16 cellular contexts compared by ENCODE assay signal in the genomic region with DNA sequence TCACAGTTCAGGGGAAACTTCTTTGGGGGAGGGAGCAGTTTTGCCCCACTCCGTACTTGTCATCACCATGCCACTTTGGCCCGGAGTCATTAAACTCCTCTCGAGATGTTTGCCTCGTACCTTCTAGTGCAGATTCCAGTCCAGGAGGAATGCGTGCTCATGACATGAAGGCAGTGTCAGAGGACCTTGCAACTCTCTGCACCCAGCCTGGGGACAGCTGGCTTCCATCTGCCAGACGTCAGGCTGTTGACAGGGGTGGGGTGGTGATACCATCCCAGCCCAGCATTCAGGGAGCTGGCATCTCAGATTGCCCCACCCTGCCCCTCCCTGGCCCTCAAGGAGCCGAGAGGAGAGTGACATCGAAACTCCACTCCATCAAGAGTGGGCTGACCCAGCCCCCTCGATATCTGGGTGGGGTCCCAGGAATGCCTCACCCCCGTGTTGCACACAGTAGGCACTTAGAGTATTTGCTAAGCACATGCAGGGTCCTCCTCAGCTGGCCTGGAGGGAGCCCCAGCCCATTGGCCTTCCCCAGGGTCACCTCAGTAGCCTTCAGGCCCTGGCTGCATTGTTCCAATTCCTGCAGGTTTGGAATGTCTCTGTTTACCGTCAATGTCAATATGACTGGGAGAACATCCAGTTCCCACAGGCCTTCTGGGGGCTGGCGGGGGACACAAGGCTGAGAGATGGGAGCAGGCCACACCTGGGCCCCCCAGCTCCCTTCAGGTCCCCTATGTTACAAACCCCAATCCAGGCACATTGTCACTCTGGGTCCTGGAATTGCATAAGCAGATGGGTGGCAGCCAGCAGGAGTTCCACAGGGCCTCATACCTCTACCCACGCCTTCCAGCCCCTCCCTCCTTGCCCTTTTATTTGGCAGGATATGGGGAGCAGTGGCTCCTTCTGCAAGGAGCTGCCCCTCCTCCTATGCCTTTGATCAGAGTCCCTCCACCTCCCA. TPM values are rescaled to one million over a fixed set of nuclear protein-coding genes. Genes with fewer than 3 reads are reported as not detected.
DNase-seq lines count a peak whose midpoint lies in the region; ATAC-seq and TF ChIP-seq lines count a peak whose summit lies in the region.
"Had no signal": no experiment of that assay in that cellular context is flagged by ENCODE, and none has a peak within 500 bp of the region (broad histone marks: within the 10 kb centered on the region; RNA-seq: fewer than 3 reads in every experiment).

No MANE protein-coding gene starts in this region.

- H3K36me3 ChIP-seq in endodermal cell (ENCODE audit: control insufficient read depth, insufficient read depth, low read length): no peaks in the 10 kb centered on the region
- H3K36me3 ChIP-seq: ascending aorta; BLaER1 treated with 17β-estradiol and CSF1 and Interleukin-3, amounts not matched to agents 10 nM and 100 nM had no signal

- intact Hi-C loops in left colon (cut with DNase I, micrococcal nuclease): no loop called here

- no peak overlapping the region for H3K9ac ChIP-seq in endodermal cell (ENCODE audit: extremely low read depth, low read length, poor library complexity, severe bottlenecking)
- H3K9ac ChIP-seq: BLaER1 treated with 17β-estradiol and CSF1 and Interleukin-3, amounts not matched to agents 10 nM and 100 nM had no signal

- H3K4me1 ChIP-seq in endodermal cell (ENCODE audit: control insufficient read depth, insufficient read depth, low read length): no peaks in the 10 kb centered on the region
- H3K4me1 ChIP-seq: ascending aorta had no signal

- TF ChIP-seq CTCF in endodermal cell (conservative IDR thresholded peaks at IDR 0.05): no peak

- in situ Hi-C loops in KBM-7 (cut with MboI; ENCODE audit: low pct_unique_long_range_greater_than_20kb, low sequenced_read_pairs): no loop called here

- no peak overlapping the region for H3K4me3 Mint-ChIP-seq in endodermal cell
- H3K4me3 Mint-ChIP-seq: activated B cell treated with CpG ODN at 0.5 μM for 24 hours; activated CD8-positive, alpha-beta memory T cell treated with anti-CD3 and anti-CD28 coated beads, Interleukin-2, amount 10 ng/mL, durations not matched to agents 7 days and 5 days; naive B cell had no signal

- no peaks in the 10 kb centered on the region for H3K4me1 Mint-ChIP-seq in endodermal cell
- H3K4me1 Mint-ChIP-seq: activated CD8-positive, alpha-beta memory T cell treated with anti-CD3 and anti-CD28 coated beads, Interleukin-2, amount 10 ng/mL, durations not matched to agents 7 days and 5 days had no signal

- no peaks in the 10 kb centered on the region for H3K27me3 ChIP-seq in endodermal cell (ENCODE audit: control insufficient read depth, insufficient read depth, low read length, poor library complexity, severe bottlenecking)
- H3K27me3 ChIP-seq: ascending aorta; BLaER1 treated with 17β-estradiol and CSF1 and Interleukin-3, amounts not matched to agents 10 nM and 100 nM had no signal

- ATAC-seq in left colon: peak; percentile 41
- ATAC-seq in GM18511 (IDR thresholded peaks at IDR 0.05; ENCODE audit: unreplicated experiment): no peak
- ATAC-seq: activated CD8-positive, alpha-beta memory T cell treated with anti-CD3 and anti-CD28 coated beads, Interleukin-2, amount 10 ng/mL, durations not matched to agents 7 days and 5 days had no signal

- WGBS in endodermal cell (ENCODE audit: insufficient coverage in 1 of 2, insufficient read length in 1 of 2), 2 experiments: 84 to 87% methylated on average over 5 to 13 of the region's 13 CpGs

- peaks cover 14% of the 10 kb centered on the region for H3K27me3 Mint-ChIP-seq in endodermal cell (ENCODE audit: insufficient read depth)

- H3K9me3 ChIP-seq in endodermal cell (ENCODE audit: control insufficient read depth, low read length): no peaks in the 10 kb centered on the region
- H3K9me3 ChIP-seq: ascending aorta; BLaER1 treated with 17β-estradiol and CSF1 and Interleukin-3, amounts not matched to agents 10 nM and 100 nM had no signal

- H3K9me3 Mint-ChIP-seq in endodermal cell: no peaks in the 10 kb centered on the region

- H3K27ac ChIP-seq in endodermal cell (ENCODE audit: low read depth, low read length): no peak overlapping the region
- peak overlapping the region in 19 of 21 experiments; percentile 5 to 82 (median 58) for H3K27ac ChIP-seq in skin epidermis
- H3K27ac ChIP-seq: ascending aorta; BLaER1 treated with 17β-estradiol and CSF1 and Interleukin-3, amounts not matched to agents 10 nM and 100 nM had no signal

- H3K4me3 ChIP-seq in endodermal cell (ENCODE audit: low read length): no peak overlapping the region
- no peak overlapping the region for H3K4me3 ChIP-seq in skin epidermis
- H3K4me3 ChIP-seq: ascending aorta; BLaER1 treated with 17β-estradiol and CSF1 and Interleukin-3, amounts not matched to agents 10 nM and 100 nM had no signal

- peak; percentile 18 for DNase-seq in NCI-H2171 (lab: John Stamatoyannopoulos, UW)
- DNase-seq in endodermal cell: no peak
- peak; percentile 75 to 78 for DNase-seq in left colon
- no peak for DNase-seq in KBM-7
- no peak for DNase-seq in DMS53 treated with DMSO at 0.1 percent for 48 hours (lab: John Stamatoyannopoulos, UW; ENCODE audit: unreplicated experiment)
- DNase-seq: activated B cell treated with CpG ODN at 0.5 μM for 24 hours; activated CD8-positive, alpha-beta memory T cell treated with anti-CD3 and anti-CD28 coated beads, Interleukin-2, amount 10 ng/mL, durations not matched to agents 7 days and 5 days; activated gamma-delta T cell treated with Interleukin-2 at 50 U/mL for 16 hours; dermis blood vessel endothelial cell; DND-41; naive B cell had no signal

- peak overlapping the region; percentile 45 for H3K27ac Mint-ChIP-seq in endodermal cell
- H3K27ac Mint-ChIP-seq: activated B cell treated with CpG ODN at 0.5 μM for 24 hours; activated CD8-positive, alpha-beta memory T cell treated with anti-CD3 and anti-CD28 coated beads, Interleukin-2, amount 10 ng/mL, durations not matched to agents 7 days and 5 days; progenitor cell of endocrine pancreas had no signal

- H3K36me3 Mint-ChIP-seq in endodermal cell (ENCODE audit: low read depth): no peaks in the 10 kb centered on the region
- H3K36me3 Mint-ChIP-seq: activated CD8-positive, alpha-beta memory T cell treated with anti-CD3 and anti-CD28 coated beads, Interleukin-2, amount 10 ng/mL, durations not matched to agents 7 days and 5 days had no signal

RNA-seq across cellular contexts. Expression of gene EMP2, which starts 21.3 kb away (rescaled TPM):
- 10 to 100 TPM; 19.0 to 20.7 TPM for total RNA-seq in endodermal cell
- polyA plus RNA-seq in endodermal cell (2013, experiment 1 of 2): 21.1 TPM
- 20.1 TPM for polyA plus RNA-seq in endodermal cell (2013, experiment 2 of 2)
- 100 to 1,000 TPM; 107 to 111 TPM for total RNA-seq in left colon
- total RNA-seq: activated B cell treated with CpG ODN at 0.5 μM for 24 hours; activated CD8-positive, alpha-beta memory T cell treated with anti-CD3 and anti-CD28 coated beads, Interleukin-2, amount 10 ng/mL, durations not matched to agents 7 days and 5 days had no signal

Comparison
In these comparisons a context has a peak if more than half of its experiments do, and no peak if none do; other contexts are left out.
1. DNase-seq: peak in NCI-H2171 (single experiment) and left colon (2 of 2); none in endodermal cell (single experiment), KBM-7 (single experiment) and DMS53 treated with DMSO at 0.1 percent for 48 hours (single experiment).
2. RNA of gene EMP2, which starts 21.3 kb away (total RNA-seq): 107 to 111 TPM in left colon; 19.0 to 20.7 TPM in endodermal cell; every median in the first group is over 4 times any median in the second.